18 cellular contexts compared by ENCODE assay signal in the genomic region with DNA sequence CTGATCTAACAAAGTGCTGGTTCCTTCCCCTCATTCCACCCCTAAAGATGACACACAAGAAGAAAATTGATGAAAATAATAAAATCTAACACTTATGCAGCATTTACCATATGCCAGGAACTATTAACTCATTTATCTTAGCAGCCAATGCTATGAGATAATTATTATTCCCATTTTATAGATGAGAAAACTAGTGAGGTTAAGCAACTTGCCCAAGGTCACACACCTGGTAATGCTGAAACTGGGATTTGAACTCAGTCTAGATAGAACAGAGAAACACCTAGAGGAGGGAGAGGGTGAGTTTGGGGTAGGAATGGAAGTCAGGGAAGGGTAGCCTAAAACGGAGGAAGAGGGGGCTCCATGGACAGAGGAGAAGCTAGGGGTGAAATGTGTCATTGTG. TPM values are rescaled to one million over a fixed set of nuclear protein-coding genes. Genes with fewer than 3 reads are reported as not detected.
DNase-seq lines count a peak whose midpoint lies in the region; ATAC-seq and TF ChIP-seq lines count a peak whose summit lies in the region.
"Had no signal": no experiment of that assay in that cellular context is flagged by ENCODE, and none has a peak within 500 bp of the region (broad histone marks: within the 10 kb centered on the region; RNA-seq: fewer than 3 reads in every experiment).

No MANE protein-coding gene starts in this region.

- CTCF ChIA-PET in activated B cell treated with CpG ODN at 0.5 μM for 24 hours (lab: Charles Lee), result no interaction called here

- POLR2A ChIA-PET in activated B cell treated with CpG ODN at 0.5 μM for 24 hours (lab: Charles Lee), result interaction anchor here (0.5 to 1.3 kb wide), 6 partner anchors 11 to 114 kb away, joined by 3 to 8 read pairs (median 4); a partner anchor contains a TSS

- peak overlapping the region; percentile 1 for H3K27ac Mint-ChIP-seq in stimulated activated naive CD8-positive, alpha-beta T cell treated with anti-CD3 and anti-CD28 coated beads, Interleukin-15, Interleukin-2, amounts not matched to agents 100 ng/mL and 50 ng/mL, for 24 hours
- no peak overlapping the region for H3K27ac Mint-ChIP-seq in stimulated activated naive CD8-positive, alpha-beta T cell treated with anti-CD3 and anti-CD28 coated beads, Interleukin-15, amount 100 ng/mL, for 72 hours
- H3K27ac Mint-ChIP-seq in activated B cell treated with CpG ODN at 0.5 μM for 24 hours (peak overlapping the region; percentile 24), naive B cell (peak overlapping the region in 4 of 6 donors; percentile 6 to 94 (median 40))
- H3K27ac Mint-ChIP-seq: nephron had no signal

- H3K27me3 Mint-ChIP-seq in stimulated activated naive CD8-positive, alpha-beta T cell treated with anti-CD3 and anti-CD28 coated beads, Interleukin-15, Interleukin-2, amounts not matched to agents 100 ng/mL and 50 ng/mL, for 24 hours, result no peaks in the 10 kb centered on the region
- no peaks in the 10 kb centered on the region for H3K27me3 Mint-ChIP-seq in stimulated activated naive CD8-positive, alpha-beta T cell treated with anti-CD3 and anti-CD28 coated beads, Interleukin-15, amount 100 ng/mL, for 72 hours
- H3K27me3 Mint-ChIP-seq in activated B cell treated with CpG ODN at 0.5 μM for 24 hours (no peaks in the 10 kb centered on the region), naive B cell (no peaks in the 10 kb centered on the region)

- no peak for ATAC-seq in stimulated activated naive CD8-positive, alpha-beta T cell treated with anti-CD3 and anti-CD28 coated beads, Interleukin-15, amount 100 ng/mL, for 72 hours
- ATAC-seq in activated B cell treated with CpG ODN at 0.5 μM for 24 hours (ENCODE audit: low read depth) (no peak), naive B cell (ENCODE audit: low read depth in 2 of 2) (no peak), GM19328 (IDR thresholded peaks at IDR 0.05; ENCODE audit: unreplicated experiment) (no peak)
- ATAC-seq: right cardiac atrium, upper lobe of right lung had no signal

- H3K4me3 Mint-ChIP-seq in stimulated activated naive CD8-positive, alpha-beta T cell treated with anti-CD3 and anti-CD28 coated beads, Interleukin-15, Interleukin-2, amounts not matched to agents 100 ng/mL and 50 ng/mL, for 24 hours, result no peak overlapping the region
- H3K4me3 Mint-ChIP-seq in stimulated activated naive CD8-positive, alpha-beta T cell treated with anti-CD3 and anti-CD28 coated beads, Interleukin-15, amount 100 ng/mL, for 72 hours, result no peak overlapping the region
- H3K4me3 Mint-ChIP-seq in activated B cell treated with CpG ODN at 0.5 μM for 24 hours (no peak overlapping the region), naive B cell (no peak overlapping the region)
- H3K4me3 Mint-ChIP-seq: nephron had no signal

- no peaks in the 10 kb centered on the region for H3K9me3 Mint-ChIP-seq in stimulated activated naive CD8-positive, alpha-beta T cell treated with anti-CD3 and anti-CD28 coated beads, Interleukin-15, Interleukin-2, amounts not matched to agents 100 ng/mL and 50 ng/mL, for 24 hours
- H3K9me3 Mint-ChIP-seq in stimulated activated naive CD8-positive, alpha-beta T cell treated with anti-CD3 and anti-CD28 coated beads, Interleukin-15, amount 100 ng/mL, for 72 hours, result no peaks in the 10 kb centered on the region
- H3K9me3 Mint-ChIP-seq in activated B cell treated with CpG ODN at 0.5 μM for 24 hours (no peaks in the 10 kb centered on the region), naive B cell (no peaks in the 10 kb centered on the region)

- peaks cover 55% of the 10 kb centered on the region for H3K36me3 Mint-ChIP-seq in stimulated activated naive CD8-positive, alpha-beta T cell treated with anti-CD3 and anti-CD28 coated beads, Interleukin-15, Interleukin-2, amounts not matched to agents 100 ng/mL and 50 ng/mL, for 24 hours (ENCODE audit: low read depth)
- H3K36me3 Mint-ChIP-seq in activated B cell treated with CpG ODN at 0.5 μM for 24 hours (ENCODE audit: low read depth) (peaks cover 55% of the 10 kb centered on the region), naive B cell (no peaks in the 10 kb centered on the region)

- peaks cover 49% of the 10 kb centered on the region for H3K4me1 Mint-ChIP-seq in stimulated activated naive CD8-positive, alpha-beta T cell treated with anti-CD3 and anti-CD28 coated beads, Interleukin-15, Interleukin-2, amounts not matched to agents 100 ng/mL and 50 ng/mL, for 24 hours (ENCODE audit: low read depth)
- peaks cover 62% of the 10 kb centered on the region for H3K4me1 Mint-ChIP-seq in stimulated activated naive CD8-positive, alpha-beta T cell treated with anti-CD3 and anti-CD28 coated beads, Interleukin-15, amount 100 ng/mL, for 72 hours
- H3K4me1 Mint-ChIP-seq in activated B cell treated with CpG ODN at 0.5 μM for 24 hours (peaks cover 2% of the 10 kb centered on the region), naive B cell (peaks cover 2 to 14% (median 12%) of the 10 kb centered on the region in 3 donors)
- H3K4me1 Mint-ChIP-seq: nephron had no signal

- no peak for DNase-seq in stimulated activated naive CD8-positive, alpha-beta T cell treated with anti-CD3 and anti-CD28 coated beads, Interleukin-15, amount 100 ng/mL, for 72 hours
- no peak for DNase-seq in activated B cell treated with CpG ODN at 0.5 μM for 24 hours
- no peak for DNase-seq in naive B cell
- no peak for DNase-seq in middle frontal gyrus (ENCODE audit: extremely low spot score, low spot score)
- DNase-seq in cortex of kidney (lab: John Stamatoyannopoulos, UW), result no peak
- DNase-seq: activated CD4-positive, CD25-positive, alpha-beta regulatory T cell treated with anti-CD3 and anti-CD28 coated beads, Interleukin-2, amount 50 U/mL, for 72 hours; cerebellar nuclear complex; left ventricle myocardium inferior; NCI-H1436 treated with DMSO at 0.1 percent for 48 hours; NCI-H446 treated with DMSO at 0.1 percent for 48 hours; right cardiac atrium; SJCRH30; spleen; substantia nigra; upper lobe of right lung had no signal

- TF ChIP-seq CTCF in activated B cell treated with CpG ODN at 0.5 μM for 24 hours (IDR thresholded peaks at IDR 0.05), result no peak

- intact Hi-C loops in activated B cell treated with CpG ODN at 0.5 μM for 24 hours (cut with micrococcal nuclease), result no loop called here

RNA-seq across cellular contexts. Expression of a gene that starts 18.6 kb away (rescaled TPM):
- total RNA-seq in activated B cell treated with CpG ODN at 0.5 μM for 24 hours, result 259 and 260 TPM in 2 replicates
- polyA plus RNA-seq in naive B cell (ENCODE audit: low read depth in 6 of 6), result 100 to 1,000 TPM; 168 to 253 (median 209) TPM

Comparison
In these comparisons a context has a peak if more than half of its experiments do, and no peak if none do; other contexts are left out.
1. H3K27ac Mint-ChIP-seq: peak in stimulated activated naive CD8-positive, alpha-beta T cell treated with anti-CD3 and anti-CD28 coated beads, Interleukin-15, Interleukin-2, amounts not matched to agents 100 ng/mL and 50 ng/mL, for 24 hours (single experiment), activated B cell treated with CpG ODN at 0.5 μM for 24 hours (single experiment) and naive B cell (4 of 6); none in stimulated activated naive CD8-positive, alpha-beta T cell treated with anti-CD3 and anti-CD28 coated beads, Interleukin-15, amount 100 ng/mL, for 72 hours (0 of 2).